ENCODE assay signal across 16 cellular contexts in genomic region chr4:152264106-152264505, GRCh38.
DNase-seq lines count a peak whose midpoint lies in the region; ATAC-seq and TF ChIP-seq lines count a peak whose summit lies in the region.
"Had no signal": no experiment of that assay in that cellular context is flagged by ENCODE, and none has a peak within 500 bp of the region (broad histone marks: within the 10 kb centered on the region; RNA-seq: fewer than 3 reads in every experiment).

No MANE protein-coding gene starts in this region.

- H3K4me1 ChIP-seq in IMR-90 (ENCODE audit: control insufficient read depth, insufficient read depth, low read length) (peaks cover 5% of the 10 kb centered on the region; the same call in 1 of the 2 replicates), trophoblast cell (ENCODE audit: control insufficient read depth in 1 of 2, insufficient read depth in 2 of 2, low read length in 2 of 2) (no peaks in the 10 kb centered on the region)

- in situ Hi-C loops in IMR-90 (cut with MboI; ENCODE audit: low sequenced_read_pairs): no loop called here

- dilution Hi-C loops in IMR-90 (cut with HindIII; ENCODE audit: low sequenced_read_pairs, unreplicated experiment): no loop called here

- no peak for TF ChIP-seq CTCF in IMR-90 (conservative IDR thresholded peaks at IDR 0.05; ENCODE audit: low read depth, low read length)

- H3K4me1 Mint-ChIP-seq in effector memory CD8-positive, alpha-beta T cell (ENCODE audit: low read depth in 2 of 2): peaks cover 2 to 5% of the 10 kb centered on the region in 2 donors
- H3K4me1 Mint-ChIP-seq: B cell had no signal

- DNase-seq in IMR-90: no peak
- DNase-seq in NCI-H146 treated with DMSO at 0.1 percent for 48 hours (lab: John Stamatoyannopoulos, UW; ENCODE audit: unreplicated experiment): peak; percentile 17
- no peak for DNase-seq in epithelial cell of prostate (ENCODE audit: low read depth, low spot score)
- DNase-seq in trophoblast cell: peak; percentile 68 to 72
- DNase-seq in effector memory CD8-positive, alpha-beta T cell: no peak
- no peak for DNase-seq in foreskin melanocyte
- no peak for DNase-seq in NK-92 treated with Interleukin-12 subunit alpha and Interleukin-12 subunit beta, amount 100 ng/mL, for 24 hours (lab: John Stamatoyannopoulos, UW)
- DNase-seq: C1 segment of cervical spinal cord; Calu3; CD4-positive, alpha-beta T cell; DMS 273 treated with DMSO at 0.1 percent for 48 hours; DMS79 treated with DMSO at 0.1 percent for 48 hours; EL; GOT3; H9 had no signal

- POLR2A ChIA-PET in IMR-90 (lab: Charles Lee; ENCODE audit: unreplicated experiment): no interaction called here

- no peak for ATAC-seq in IMR-90 (ENCODE audit: low read depth)
- ATAC-seq in effector memory CD8-positive, alpha-beta T cell (replicated peaks): no peak

- H2AFZ ChIP-seq in IMR-90 (replicated peaks; ENCODE audit: low read length, poor library complexity) (no peak overlapping the region), trophoblast cell (ENCODE audit: insufficient read depth, low read length, poor library complexity) (no peak overlapping the region)

- H2BK20ac ChIP-seq in IMR-90 (ENCODE audit: low read depth, low read length): peak overlapping the region; percentile 67

- 0 out of 2 replicates have a peak overlapping the region, but pooled peaks have one; percentile 28 for H2BK120ac ChIP-seq in IMR-90 (ENCODE audit: low read depth, low read length)
- no peak overlapping the region for H2BK120ac ChIP-seq in trophoblast cell (ENCODE audit: insufficient read depth, low read length, poor library complexity)

- intact Hi-C loops in IMR-90 (cut with micrococcal nuclease): no loop called here

- H3K79me2 ChIP-seq in trophoblast cell (ENCODE audit: control insufficient read depth, insufficient read depth, low read length, poor library complexity): no peaks in the 10 kb centered on the region

- H2BK5ac ChIP-seq in IMR-90 (ENCODE audit: low read depth, low read length, poor library complexity, severe bottlenecking) (no peak overlapping the region), trophoblast cell (ENCODE audit: low read depth, low read length, poor library complexity) (no peak overlapping the region)

- H3K36me3 Mint-ChIP-seq in effector memory CD8-positive, alpha-beta T cell (ENCODE audit: insufficient read depth): no peaks in the 10 kb centered on the region

- H3K36me3 ChIP-seq in IMR-90 (ENCODE audit: control insufficient read depth, insufficient read depth, low read length) (no peaks in the 10 kb centered on the region), trophoblast cell (ENCODE audit: control insufficient read depth in 1 of 2, insufficient read depth in 2 of 2, low read length in 2 of 2) (no peaks in the 10 kb centered on the region)

- H4K8ac ChIP-seq in IMR-90 (ENCODE audit: low read depth in 2 of 2, low read length in 2 of 2): no peak overlapping the region
- H4K8ac ChIP-seq in trophoblast cell (ENCODE audit: low read depth, low read length): no peak overlapping the region

- H3K9me3 Mint-ChIP-seq in effector memory CD8-positive, alpha-beta T cell: peaks cover 0 to 2% of the 10 kb centered on the region in 2 donors

- no peak overlapping the region for H3K4ac ChIP-seq in IMR-90 (ENCODE audit: low read depth, low read length)
- no peak overlapping the region for H3K4ac ChIP-seq in trophoblast cell (ENCODE audit: low read depth, low read length)

- BruUV-seq in IMR-90 (replicated peaks; lab: Mats Ljungman, UMichigan): no TSS peak

- H3K9ac ChIP-seq in IMR-90 (ENCODE audit: low read depth, low read length): no peak overlapping the region
- H3K9ac ChIP-seq in trophoblast cell (ENCODE audit: low read length): no peak overlapping the region

- H3K79me1 ChIP-seq in IMR-90 (ENCODE audit: low read depth in 1 of 2, low read length in 2 of 2): no peaks in the 10 kb centered on the region
- H3K79me1 ChIP-seq in trophoblast cell (ENCODE audit: low read length): no peaks in the 10 kb centered on the region

- peaks cover 0 to 8% of the 10 kb centered on the region in 2 donors for H3K27me3 Mint-ChIP-seq in effector memory CD8-positive, alpha-beta T cell
- H3K27me3 Mint-ChIP-seq: CD4-positive, alpha-beta T cell had no signal

- WGBS in IMR-90 (ENCODE audit: extremely low coverage in 2 of 2, insufficient read length in 1 of 2), 2 experiments: 100% methylated on average over 1 of the region's 5 CpGs; no CpG with 5 or more reads in 1 of the 2 experiments
- WGBS in trophoblast cell (ENCODE audit: extremely low coverage, insufficient coverage, insufficient read length): no CpG with 5 or more reads among the region's 5 CpGs

- CTCF ChIA-PET in IMR-90 (lab: Yijun Ruan, JAX): interaction anchor here (0.6 kb wide), 1 partner anchor 481 kb away, joined by 3 read pairs; no protein-coding TSS in a partner anchor

- H2BK15ac ChIP-seq in IMR-90 (ENCODE audit: low read depth, low read length): peak overlapping the region; percentile 10; the same call in 1 of the 3 replicates

- TF ChIP-seq POLR2A in IMR-90 (IDR thresholded peaks at IDR 0.05; ENCODE audit: low read depth, low read length): no peak

- H3K4me2 ChIP-seq in IMR-90 (ENCODE audit: low read depth, low read length): no peak overlapping the region
- no peak overlapping the region for H3K4me2 ChIP-seq in trophoblast cell (ENCODE audit: low read length)

- no peak overlapping the region for H4K5ac ChIP-seq in IMR-90 (ENCODE audit: low read depth, low read length)

- H3K18ac ChIP-seq in IMR-90 (ENCODE audit: low read depth, low read length) (no peak overlapping the region), trophoblast cell (ENCODE audit: low read length) (no peak overlapping the region)

- H4K91ac ChIP-seq in IMR-90 (ENCODE audit: insufficient read depth, low read depth, low read length): no peak overlapping the region
- H4K91ac ChIP-seq in trophoblast cell (ENCODE audit: low read depth, low read length): no peak overlapping the region

- no peak overlapping the region for H3K23ac ChIP-seq in IMR-90 (ENCODE audit: low read depth, low read length)
- no peak overlapping the region for H3K23ac ChIP-seq in trophoblast cell (ENCODE audit: low read length)

- no peak overlapping the region for H2AK5ac ChIP-seq in IMR-90 (ENCODE audit: low read depth, low read length)
- no peak overlapping the region for H2AK5ac ChIP-seq in trophoblast cell (ENCODE audit: low read length)

- H3K4me3 ChIP-seq in IMR-90 (ENCODE audit: insufficient read depth, low read depth, low read length) (no peak overlapping the region), trophoblast cell (ENCODE audit: low read depth, low read length) (no peak overlapping the region)

- H4K12ac ChIP-seq in trophoblast cell (ENCODE audit: low read depth, low read length): no peak overlapping the region

- peaks cover 2% of the 10 kb centered on the region; the same call in 1 of the 2 replicates for H3K9me1 ChIP-seq in IMR-90 (ENCODE audit: insufficient read depth, low read length)

- H3K9me3 ChIP-seq in IMR-90 (ENCODE audit: control insufficient read depth, insufficient read depth, low read length): no peaks in the 10 kb centered on the region
- peaks cover 2% of the 10 kb centered on the region for H3K9me3 ChIP-seq in trophoblast cell (ENCODE audit: insufficient read depth, low read depth, low read length)

- no peak overlapping the region for H3K4me3 Mint-ChIP-seq in effector memory CD8-positive, alpha-beta T cell
- H3K4me3 Mint-ChIP-seq: B cell; CD4-positive, alpha-beta T cell; H9 had no signal

- H2AK9ac ChIP-seq in IMR-90 (replicated peaks; ENCODE audit: low read depth, low read length, poor library complexity): no peak overlapping the region

- no peak overlapping the region for H3K56ac ChIP-seq in IMR-90 (ENCODE audit: extremely low read depth, insufficient read depth, low read length)

- H3K14ac ChIP-seq in IMR-90 (replicated peaks; ENCODE audit: low read depth, low read length): no peak overlapping the region
- no peak overlapping the region for H3K14ac ChIP-seq in trophoblast cell (ENCODE audit: low read length)

- H3K27ac ChIP-seq in IMR-90 (ENCODE audit: insufficient read depth, low read length) (no peak overlapping the region), epithelial cell of prostate (peak overlapping the region; percentile 70), trophoblast cell (ENCODE audit: low read depth, low read length) (no peak overlapping the region)

- no peak for TF ChIP-seq RAD21 in IMR-90 (IDR thresholded peaks at IDR 0.05; ENCODE audit: low read length)

- H2BK12ac ChIP-seq in trophoblast cell (ENCODE audit: low read length): no peak overlapping the region

- no peaks in the 10 kb centered on the region for H4K20me1 ChIP-seq in IMR-90 (ENCODE audit: insufficient read depth, low read length)

- H3K27ac Mint-ChIP-seq in effector memory CD8-positive, alpha-beta T cell: no peak overlapping the region
- H3K27ac Mint-ChIP-seq: B cell; CD4-positive, alpha-beta T cell; H9 had no signal

- peaks cover 2% of the 10 kb centered on the region; the same call in 1 of the 2 replicates for H3K27me3 ChIP-seq in IMR-90 (ENCODE audit: control insufficient read depth, insufficient read depth, low read length)
- no peaks in the 10 kb centered on the region for H3K27me3 ChIP-seq in trophoblast cell (ENCODE audit: insufficient read depth, low read length)

TF ChIP-seq in IMR-90, 13 proteins besides CTCF, POLR2A, EP300 and RAD21 (continues in another document):
- TF ChIP-seq FOS (IDR thresholded peaks at IDR 0.05; ENCODE audit: low read depth, low read length) (no peak), CEBPB (IDR thresholded peaks at IDR 0.05; ENCODE audit: low read depth, low read length) (no peak), BHLHE40 (IDR thresholded peaks at IDR 0.05; ENCODE audit: low read depth, low read length) (no peak), SMC3 (IDR thresholded peaks at IDR 0.05; ENCODE audit: low read depth, low read length) (no peak), NFE2L2 (IDR thresholded peaks at IDR 0.05; ENCODE audit: low read depth, low read length) (no peak), USF2 (IDR thresholded peaks at IDR 0.05; ENCODE audit: low read depth, low read length) (no peak), MAFK (IDR thresholded peaks at IDR 0.05; ENCODE audit: low read depth, low read length) (no peak), RCOR1 (IDR thresholded peaks at IDR 0.05; ENCODE audit: insufficient replicate concordance, low read length) (no peak), MAZ (IDR thresholded peaks at IDR 0.05; ENCODE audit: borderline replicate concordance, low read depth, low read length) (no peak), RFX5 (IDR thresholded peaks at IDR 0.05; ENCODE audit: low read depth, low read length) (no peak), CHD1 (IDR thresholded peaks at IDR 0.05; ENCODE audit: low read depth, low read length) (no peak), MXI1 (IDR thresholded peaks at IDR 0.05; ENCODE audit: borderline replicate concordance, low read depth, low read length) (no peak)

Comparison
In these comparisons a context has a peak if more than half of its experiments do, and no peak if none do; other contexts are left out.
1. DNase-seq: peak in NCI-H146 treated with DMSO at 0.1 percent for 48 hours (single experiment) and trophoblast cell (2 of 2); none in IMR-90 (single experiment), epithelial cell of prostate (single experiment), effector memory CD8-positive, alpha-beta T cell (0 of 3), foreskin melanocyte (single experiment) and NK-92 treated with Interleukin-12 subunit alpha and Interleukin-12 subunit beta, amount 100 ng/mL, for 24 hours (single experiment).